Comparison of ENCODE assay signal across 19 cellular contexts in the genomic region with DNA sequence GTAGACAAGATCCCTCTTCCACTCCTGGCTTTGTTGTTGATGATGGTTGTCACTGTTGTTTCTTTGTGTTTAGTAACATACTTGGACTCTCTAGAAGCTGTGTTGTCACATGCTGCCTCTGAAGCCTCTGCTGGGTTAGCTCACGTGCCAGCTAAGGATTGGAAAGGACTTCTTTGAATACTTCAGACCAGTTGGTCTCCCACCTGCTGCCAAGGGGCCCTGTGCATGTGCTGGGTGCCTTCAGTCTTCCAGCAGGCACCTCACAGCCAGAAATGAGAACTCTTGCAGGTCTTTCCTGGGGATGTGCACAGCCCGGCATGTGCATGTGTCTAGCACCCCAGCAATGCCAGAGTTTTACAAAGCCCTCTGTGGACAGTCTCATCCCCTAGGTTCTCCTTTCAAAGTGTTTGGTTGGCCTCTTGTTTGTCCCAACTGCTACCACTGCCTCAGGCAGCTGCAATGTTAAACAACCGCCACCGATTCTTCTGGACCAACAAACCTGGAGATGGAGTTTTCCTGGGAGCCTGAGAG. TPM values are rescaled to one million over a fixed set of nuclear protein-coding genes. Genes with fewer than 3 reads are reported as not detected.
DNase-seq lines count a peak whose midpoint lies in the region; ATAC-seq and TF ChIP-seq lines count a peak whose summit lies in the region.
"Had no signal": no experiment of that assay in that cellular context is flagged by ENCODE, and none has a peak within 500 bp of the region (broad histone marks: within the 10 kb centered on the region; RNA-seq: fewer than 3 reads in every experiment).

No MANE protein-coding gene starts in this region.

- H2AFZ ChIP-seq in SK-N-SH (ENCODE audit: low read depth): no peak overlapping the region
- H2AFZ ChIP-seq in PC-3 (ENCODE audit: low read length): no peak overlapping the region

- H3F3A ChIP-seq in SK-N-SH (replicated peaks; ENCODE audit: insufficient read depth) (peaks cover 4% of the 10 kb centered on the region), PC-3 (ENCODE audit: low read length, unreplicated experiment) (no peaks in the 10 kb centered on the region)

- BruUV-seq in PC-3 (replicated peaks; lab: Mats Ljungman, UMichigan): no TSS peak

- H3K36me3 ChIP-seq in SK-N-SH (replicated peaks in 1 of 2; ENCODE audit: control insufficient read depth in 1 of 2, insufficient read depth in 2 of 2, low read length in 1 of 2) (peaks cover 0 to 2% of the 10 kb centered on the region in 2 experiments), PC-3 (ENCODE audit: low read depth, low read length) (no peaks in the 10 kb centered on the region; the same call in 1 of the 2 replicates)

- POLR2A ChIA-PET in SK-N-SH (lab: Yijun Ruan, JAX) (interaction anchor here (0.6 kb wide), 3 partner anchors 15 to 104 kb away, joined by 3 to 4 read pairs (median 3); no protein-coding TSS in a partner anchor), PC-3 (lab: Charles Lee; ENCODE audit: unreplicated experiment) (interaction anchor here (0.5 kb wide), 1 partner anchor 137 kb away, joined by 10 read pairs; no protein-coding TSS in a partner anchor)

- no peak overlapping the region for H3K4me3 ChIP-seq in SK-N-SH (ENCODE audit: low read depth in 2 of 2, low read length in 1 of 2)
- no peak overlapping the region for H3K4me3 ChIP-seq in PC-3 (ENCODE audit: low read length)
- H3K4me3 ChIP-seq: GM12878 had no signal

- H3K9me2 ChIP-seq in SK-N-SH (no peaks in the 10 kb centered on the region), PC-3 (replicated peaks; ENCODE audit: low read length) (no peaks in the 10 kb centered on the region)

- peaks cover 4% of the 10 kb centered on the region for H3K9me3 Mint-ChIP-seq in osteocyte (ENCODE audit: unreplicated experiment)
- H3K9me3 Mint-ChIP-seq: HFFc6, IgD-negative memory B cell had no signal

- DNase-seq in SK-N-SH (no peak), AG20443 (ENCODE audit: low spot score) (peak; percentile 7), PC-3 (no peak), osteocyte (ENCODE audit: extremely low spot score, unreplicated experiment) (peak; percentile 67)
- DNase-seq: Caco-2; CD4-positive, alpha-beta T cell; DMS79 treated with DMSO at 0.1 percent for 48 hours; EL; GOT3; H7; HFFc6 had no signal

- peak; percentile 29 for ATAC-seq in SK-N-SH treated with all-trans-retinoic acid at 6 μM for 48 hours
- peak; percentile 8 for ATAC-seq in PC-3
- no peak for ATAC-seq in HG03378 (IDR thresholded peaks at IDR 0.05; ENCODE audit: unreplicated experiment)
- ATAC-seq in activated CD4-positive, CD25-positive, alpha-beta regulatory T cell treated with anti-CD3 and anti-CD28 coated beads, Interleukin-2, amount 50 U/mL, for 24 hours: no peak
- ATAC-seq: GM12878, HCT116, HepG2 had no signal

- no peak for TF ChIP-seq RAD21 in SK-N-SH (IDR thresholded peaks at IDR 0.05; ENCODE audit: low read length)

- H3K27ac Mint-ChIP-seq in osteocyte (ENCODE audit: unreplicated experiment): no peak overlapping the region
- H3K27ac Mint-ChIP-seq: CD4-positive, alpha-beta T cell; HFFc6; IgD-negative memory B cell had no signal

- 80% methylated on average over 4 of the region's 4 CpGs for WGBS in SK-N-SH (ENCODE audit: low lambda C conversion rate)

- H3K9me3 ChIP-seq in SK-N-SH (no peaks in the 10 kb centered on the region), PC-3 (ENCODE audit: low read length) (no peaks in the 10 kb centered on the region)
- H3K9me3 ChIP-seq: Caco-2 had no signal

- no peaks in the 10 kb centered on the region for H3K27me3 Mint-ChIP-seq in osteocyte (ENCODE audit: unreplicated experiment)
- H3K27me3 Mint-ChIP-seq: CD4-positive, alpha-beta T cell; IgD-negative memory B cell had no signal

- H4K20me1 ChIP-seq in SK-N-SH (ENCODE audit: insufficient read depth) (no peaks in the 10 kb centered on the region), PC-3 (ENCODE audit: low read length) (no peaks in the 10 kb centered on the region)

- intact Hi-C loops in PC-3 (cut with micrococcal nuclease): no loop called here

- no peak overlapping the region for H3K4me3 Mint-ChIP-seq in osteocyte (ENCODE audit: unreplicated experiment)
- H3K4me3 Mint-ChIP-seq: CD4-positive, alpha-beta T cell; HFFc6; IgD-negative memory B cell had no signal

- no peak overlapping the region for H3K4me2 ChIP-seq in SK-N-SH
- H3K4me2 ChIP-seq in PC-3 (ENCODE audit: low read length): no peak overlapping the region

- no peaks in the 10 kb centered on the region for H3K27me3 ChIP-seq in SK-N-SH (ENCODE audit: insufficient read depth)
- no peaks in the 10 kb centered on the region for H3K27me3 ChIP-seq in PC-3 (ENCODE audit: low read length)

- H3K4me1 Mint-ChIP-seq in osteocyte (ENCODE audit: unreplicated experiment): no peaks in the 10 kb centered on the region

- H3K27ac ChIP-seq in SK-N-SH (ENCODE audit: low read depth in 2 of 2, low read length in 1 of 2): no peak overlapping the region
- no peak overlapping the region for H3K27ac ChIP-seq in PC-3 (ENCODE audit: low read length)
- H3K27ac ChIP-seq: C4-2B had no signal

- H3K36me3 Mint-ChIP-seq in osteocyte (ENCODE audit: unreplicated experiment): peaks cover 17% of the 10 kb centered on the region

- no peaks in the 10 kb centered on the region for H3K79me2 ChIP-seq in SK-N-SH (ENCODE audit: insufficient read depth)
- no peaks in the 10 kb centered on the region for H3K79me2 ChIP-seq in PC-3 (ENCODE audit: low read length)

- TF ChIP-seq CTCF in SK-N-SH (IDR thresholded peaks at IDR 0.05) (no peak), PC-3 (conservative IDR thresholded peaks at IDR 0.05; ENCODE audit: low read depth, low read length) (no peak), osteocyte (IDR thresholded peaks at IDR 0.05) (no peak)

- H3K9ac ChIP-seq in SK-N-SH (no peak overlapping the region), PC-3 (ENCODE audit: low read length) (no peak overlapping the region)

- CTCF ChIA-PET in SK-N-SH (lab: Yijun Ruan, JAX) (interaction anchor here (1.0 kb wide), 1 partner anchor 22 kb away, joined by 3 read pairs; no protein-coding TSS in a partner anchor), PC-3 (lab: Charles Lee) (no interaction called here)

- H3K4me1 ChIP-seq in SK-N-SH (ENCODE audit: control insufficient read depth in 1 of 2, insufficient read depth in 2 of 2, low read depth in 1 of 2, low read length in 1 of 2) (no peaks in the 10 kb centered on the region), PC-3 (ENCODE audit: insufficient read depth, low read length) (no peaks in the 10 kb centered on the region)
- H3K4me1 ChIP-seq: Caco-2 had no signal

- no peak for TF ChIP-seq EP300 in SK-N-SH (IDR thresholded peaks at IDR 0.05; ENCODE audit: borderline replicate concordance in 1 of 2, low read depth in 1 of 2, low read length in 1 of 2)

TF ChIP-seq in SK-N-SH treated with all-trans-retinoic acid at 6 μM for 48 hours, 23 proteins besides CTCF, POLR2A, EP300 and RAD21 (continues in another document):
- TF ChIP-seq ARNTL (CRISPR knock-in tag; IDR thresholded peaks at IDR 0.05; ENCODE audit: borderline replicate concordance, low read depth): no peak
- TF ChIP-seq TOX (CRISPR knock-in tag; IDR thresholded peaks at IDR 0.05; ENCODE audit: borderline replicate concordance): no peak
- TF ChIP-seq ISL1 (CRISPR knock-in tag; IDR thresholded peaks at IDR 0.05): no peak
- TF ChIP-seq PATZ1 (CRISPR knock-in tag; IDR thresholded peaks at IDR 0.05; ENCODE audit: borderline replicate concordance): no peak
- no peak for TF ChIP-seq ZNF8 (CRISPR knock-in tag; IDR thresholded peaks at IDR 0.05)

TF ChIP-seq in SK-N-SH, 30 proteins besides CTCF, POLR2A, EP300 and RAD21:
- no peak for TF ChIP-seq SIN3A (IDR thresholded peaks at IDR 0.05; ENCODE audit: borderline replicate concordance, low read depth, low read length)
- TF ChIP-seq FOXM1 (IDR thresholded peaks at IDR 0.05; ENCODE audit: low read depth): no peak
- TF ChIP-seq NRF1 (IDR thresholded peaks at IDR 0.05; ENCODE audit: low read depth, low read length): no peak
- no peak for TF ChIP-seq SMC3 (IDR thresholded peaks at IDR 0.05; ENCODE audit: low read depth, low read length)
- TF ChIP-seq TAF1 (IDR thresholded peaks at IDR 0.05; ENCODE audit: borderline replicate concordance, low read depth, low read length): no peak
- TF ChIP-seq POLR2AphosphoS5 (IDR thresholded peaks at IDR 0.05; ENCODE audit: low read depth, low read length): no peak
- TF ChIP-seq GABPA (IDR thresholded peaks at IDR 0.05; ENCODE audit: low read depth): no peak
- TF ChIP-seq TEAD4 (IDR thresholded peaks at IDR 0.05; ENCODE audit: borderline replicate concordance, insufficient read depth): no peak
- TF ChIP-seq, protein P1, sequence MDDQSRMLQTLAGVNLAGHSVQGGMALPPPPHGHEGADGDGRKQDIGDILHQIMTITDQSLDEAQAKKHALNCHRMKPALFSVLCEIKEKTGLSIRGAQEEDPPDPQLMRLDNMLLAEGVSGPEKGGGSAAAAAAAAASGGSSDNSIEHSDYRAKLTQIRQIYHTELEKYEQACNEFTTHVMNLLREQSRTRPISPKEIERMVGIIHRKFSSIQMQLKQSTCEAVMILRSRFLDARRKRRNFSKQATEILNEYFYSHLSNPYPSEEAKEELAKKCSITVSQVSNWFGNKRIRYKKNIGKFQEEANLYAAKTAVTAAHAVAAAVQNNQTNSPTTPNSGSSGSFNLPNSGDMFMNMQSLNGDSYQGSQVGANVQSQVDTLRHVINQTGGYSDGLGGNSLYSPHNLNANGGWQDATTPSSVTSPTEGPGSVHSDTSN (IDR thresholded peaks at IDR 0.05): no peak
- no peak for TF ChIP-seq MXI1 (IDR thresholded peaks at IDR 0.05; ENCODE audit: low read depth, low read length)
- no peak for TF ChIP-seq NFIC (IDR thresholded peaks at IDR 0.05; ENCODE audit: borderline replicate concordance)

RNA-seq across cellular contexts. Expression of gene NCAPG2, which starts 21.7 kb away (rescaled TPM):
- polyA plus RNA-seq in SK-N-SH (2012; rRNA removed): 25.0 and 27.6 TPM in 2 replicates
- 26.2 and 27.7 TPM in 2 replicates for polyA plus RNA-seq in SK-N-SH (2012; cell fraction: cytosol; rRNA removed)
- 19.1 and 22.6 TPM in 2 replicates for polyA plus RNA-seq in SK-N-SH (2012; cell fraction: nucleus; rRNA removed)
- total RNA-seq in PC-3 (2014; rRNA removed): 49.2 and 50.2 TPM in 2 replicates
- 17.9 and 19.9 TPM in 2 replicates for total RNA-seq in osteocyte

Comparison
In these comparisons a context has a peak if more than half of its experiments do, and no peak if none do; other contexts are left out.
1. ATAC-seq: peak in SK-N-SH treated with all-trans-retinoic acid at 6 μM for 48 hours (single experiment) and PC-3 (single experiment); none in HG03378 (single experiment) and activated CD4-positive, CD25-positive, alpha-beta regulatory T cell treated with anti-CD3 and anti-CD28 coated beads, Interleukin-2, amount 50 U/mL, for 24 hours (0 of 2).
2. DNase-seq: peak in AG20443 (single experiment) and osteocyte (single experiment); none in SK-N-SH (single experiment) and PC-3 (single experiment).